ENCODE assay signal across 8 cellular contexts in the genomic region with DNA sequence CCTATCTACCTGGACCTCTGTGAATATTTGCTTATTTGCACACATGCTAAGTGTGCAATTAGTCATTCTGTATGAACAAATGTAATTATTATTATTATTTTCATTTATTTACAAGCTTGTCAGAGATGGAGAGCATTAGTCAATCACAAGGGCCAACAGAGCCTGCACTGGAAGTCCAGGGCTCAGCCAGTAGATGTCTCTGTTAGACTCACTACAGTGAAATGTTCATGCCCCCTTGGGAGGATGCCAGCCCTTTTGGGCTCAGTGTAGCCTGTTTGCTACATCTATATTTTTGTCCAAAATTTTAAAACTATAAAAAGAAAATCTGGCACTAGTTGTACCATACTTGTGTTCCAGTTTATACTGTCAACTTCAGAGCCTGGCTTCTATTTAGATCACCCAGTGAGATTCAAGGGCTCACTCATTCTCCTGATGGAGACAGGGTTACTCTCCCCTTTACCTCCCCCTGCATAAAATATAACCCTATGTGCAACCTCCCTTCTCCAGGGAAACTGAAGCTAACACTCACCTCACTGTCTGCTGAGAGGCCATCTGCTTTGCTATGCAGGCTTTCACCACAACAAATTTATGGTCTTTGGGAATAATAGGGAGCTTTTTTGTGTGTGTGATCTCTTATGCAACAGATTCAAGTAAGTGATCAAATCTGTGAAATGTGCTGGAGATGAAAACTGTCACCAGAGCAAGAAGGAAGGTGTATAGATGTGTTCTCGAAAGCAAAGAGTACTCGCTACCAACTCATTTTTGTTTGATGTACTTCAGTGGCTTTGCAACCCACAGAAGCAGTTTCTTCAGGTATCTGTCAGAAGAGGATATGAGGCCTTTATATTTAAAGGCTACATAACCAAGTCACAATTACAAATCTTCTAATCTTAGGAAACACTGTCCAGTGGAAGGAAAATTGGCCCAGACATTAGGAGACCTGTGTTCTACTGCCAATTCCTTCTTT.
DNase-seq lines count a peak whose midpoint lies in the region; ATAC-seq and TF ChIP-seq lines count a peak whose summit lies in the region.

No MANE protein-coding gene starts in this region.

- POLR2A ChIA-PET in AG04449 (lab: Yijun Ruan, JAX) (no interaction called here), SK-N-SH (lab: Yijun Ruan, JAX) (no interaction called here)

- ATAC-seq in HG02642 (IDR thresholded peaks at IDR 0.05; ENCODE audit: poor library complexity, unreplicated experiment), result no peak

- H3K4me1 ChIP-seq in SK-N-SH (ENCODE audit: control insufficient read depth in 1 of 2, insufficient read depth in 2 of 2, low read depth in 1 of 2, low read length in 1 of 2) (peaks cover 0 to 3% of the 10 kb centered on the region in 2 experiments; a peak in 2 of 4 replicates), trophoblast cell (ENCODE audit: control insufficient read depth in 1 of 2, insufficient read depth in 2 of 2, low read length in 2 of 2) (peaks cover 2% of the 10 kb centered on the region in 2 experiments)

- no peak overlapping the region for H3K23ac ChIP-seq in trophoblast cell (ENCODE audit: low read length)

- H2BK120ac ChIP-seq in trophoblast cell (ENCODE audit: insufficient read depth, low read length, poor library complexity), result no peak overlapping the region

- H3K27ac ChIP-seq in SK-N-SH (ENCODE audit: low read depth in 2 of 2, low read length in 1 of 2), result no peak overlapping the region
- H3K27ac ChIP-seq in trophoblast cell (ENCODE audit: low read depth, low read length), result no peak overlapping the region

- CTCF ChIA-PET in AG04449 (lab: Yijun Ruan, JAX), result interaction anchor here (0.6 to 1.8 kb wide), 5 partner anchors 9 to 344 kb away, joined by 3 to 4 read pairs (median 3); no protein-coding TSS in a partner anchor
- CTCF ChIA-PET in SK-N-SH (lab: Yijun Ruan, JAX), result interaction anchor here (1.5 kb wide), 1 partner anchor 100 kb away, joined by 4 read pairs; a partner anchor contains a TSS

- in situ Hi-C loops in GM13976 (cut with MboI; ENCODE audit: low sequenced_read_pairs, unreplicated experiment), result no loop called here

- no peak overlapping the region for H3K4ac ChIP-seq in trophoblast cell (ENCODE audit: low read depth, low read length)

- no peaks in the 10 kb centered on the region for H3K79me1 ChIP-seq in trophoblast cell (ENCODE audit: low read length)

- WGBS in SK-N-SH (ENCODE audit: low lambda C conversion rate), result 83% methylated on average over 2 of the region's 2 CpGs
- WGBS in trophoblast cell (ENCODE audit: extremely low coverage, insufficient coverage, insufficient read length), result no CpG with 5 or more reads among the region's 2 CpGs

- H3K4me3 ChIP-seq in AG04449 (ENCODE audit: low read depth, low read length) (no peak overlapping the region), SK-N-SH (ENCODE audit: low read depth in 2 of 2, low read length in 1 of 2) (no peak overlapping the region), trophoblast cell (ENCODE audit: low read depth, low read length) (no peak overlapping the region)

- TF ChIP-seq EP300 in SK-N-SH (IDR thresholded peaks at IDR 0.05; ENCODE audit: borderline replicate concordance in 1 of 2, low read depth in 1 of 2, low read length in 1 of 2), result no peak

- no peak overlapping the region for H3K14ac ChIP-seq in trophoblast cell (ENCODE audit: low read length)

- peak; percentile 72 for TF ChIP-seq RAD21 in SK-N-SH (IDR thresholded peaks at IDR 0.05; ENCODE audit: low read length)

- H3K9me3 ChIP-seq in SK-N-SH, result no peaks in the 10 kb centered on the region
- H3K9me3 ChIP-seq in trophoblast cell (ENCODE audit: insufficient read depth, low read depth, low read length), result peaks cover 1% of the 10 kb centered on the region

- H3K79me2 ChIP-seq in SK-N-SH (ENCODE audit: insufficient read depth), result no peaks in the 10 kb centered on the region
- no peaks in the 10 kb centered on the region for H3K79me2 ChIP-seq in trophoblast cell (ENCODE audit: control insufficient read depth, insufficient read depth, low read length, poor library complexity)

- TF ChIP-seq CTCF in AG04449 (IDR thresholded peaks at IDR 0.05; ENCODE audit: insufficient read depth, low read length, missing control alignments) (peak; percentile 44), GM13976 (IDR thresholded peaks at IDR 0.05; ENCODE audit: borderline replicate concordance, control extremely low read depth, extremely low read depth, insufficient read depth, missing control alignments) (peak; percentile 22), SK-N-SH (IDR thresholded peaks at IDR 0.05) (peak; percentile 35)

- H2AFZ ChIP-seq in SK-N-SH (ENCODE audit: low read depth), result no peak overlapping the region
- H2AFZ ChIP-seq in trophoblast cell (ENCODE audit: insufficient read depth, low read length, poor library complexity), result no peak overlapping the region

- H3K9me2 ChIP-seq in SK-N-SH, result no peaks in the 10 kb centered on the region

- H4K8ac ChIP-seq in trophoblast cell (ENCODE audit: low read depth, low read length), result no peak overlapping the region

- no peak for DNase-seq in AG04449 (ENCODE audit: low read depth, low spot score)
- DNase-seq in GM13976 (ENCODE audit: low spot score), result no peak
- peak; percentile 18 for DNase-seq in SK-N-SH
- peak; percentile 35 for DNase-seq in fibroblast of the conjunctiva (ENCODE audit: low read depth)
- DNase-seq in renal cortical epithelial cell (ENCODE audit: low read depth), result peak; percentile 21
- DNase-seq in trophoblast cell, result no peak
- DNase-seq in NCI-H524 treated with DMSO at 0.1 percent for 48 hours (lab: John Stamatoyannopoulos, UW), result no peak

- no peak overlapping the region for H3K18ac ChIP-seq in trophoblast cell (ENCODE audit: low read length)

- no peak overlapping the region for H2BK5ac ChIP-seq in trophoblast cell (ENCODE audit: low read depth, low read length, poor library complexity)

- no peak overlapping the region for H2AK5ac ChIP-seq in trophoblast cell (ENCODE audit: low read length)

- H3K4me2 ChIP-seq in SK-N-SH, result no peak overlapping the region
- H3K4me2 ChIP-seq in trophoblast cell (ENCODE audit: low read length), result no peak overlapping the region

- no peak overlapping the region for H2BK12ac ChIP-seq in trophoblast cell (ENCODE audit: low read length)

- no peaks in the 10 kb centered on the region for H4K20me1 ChIP-seq in SK-N-SH (ENCODE audit: insufficient read depth)

- H3K27me3 ChIP-seq in SK-N-SH (ENCODE audit: insufficient read depth) (no peaks in the 10 kb centered on the region), trophoblast cell (ENCODE audit: insufficient read depth, low read length) (no peaks in the 10 kb centered on the region)

- no peak overlapping the region for H4K12ac ChIP-seq in trophoblast cell (ENCODE audit: low read depth, low read length)

- H3F3A ChIP-seq in SK-N-SH (replicated peaks; ENCODE audit: insufficient read depth), result no peaks in the 10 kb centered on the region

- H3K9ac ChIP-seq in SK-N-SH (no peak overlapping the region), trophoblast cell (ENCODE audit: low read length) (no peak overlapping the region)

- H4K91ac ChIP-seq in trophoblast cell (ENCODE audit: low read depth, low read length), result no peak overlapping the region

- no peaks in the 10 kb centered on the region for H3K36me3 ChIP-seq in SK-N-SH (replicated peaks in 1 of 2; ENCODE audit: control insufficient read depth in 1 of 2, insufficient read depth in 2 of 2, low read length in 1 of 2)
- no peaks in the 10 kb centered on the region for H3K36me3 ChIP-seq in trophoblast cell (ENCODE audit: control insufficient read depth in 1 of 2, insufficient read depth in 2 of 2, low read length in 2 of 2)

TF ChIP-seq in SK-N-SH, 30 proteins besides CTCF, POLR2A, EP300 and RAD21:
- TF ChIP-seq SMC3 (IDR thresholded peaks at IDR 0.05; ENCODE audit: low read depth, low read length), result peak; percentile 33; the same call in 1 of the 2 replicates
- TF ChIP-seq, protein P1, sequence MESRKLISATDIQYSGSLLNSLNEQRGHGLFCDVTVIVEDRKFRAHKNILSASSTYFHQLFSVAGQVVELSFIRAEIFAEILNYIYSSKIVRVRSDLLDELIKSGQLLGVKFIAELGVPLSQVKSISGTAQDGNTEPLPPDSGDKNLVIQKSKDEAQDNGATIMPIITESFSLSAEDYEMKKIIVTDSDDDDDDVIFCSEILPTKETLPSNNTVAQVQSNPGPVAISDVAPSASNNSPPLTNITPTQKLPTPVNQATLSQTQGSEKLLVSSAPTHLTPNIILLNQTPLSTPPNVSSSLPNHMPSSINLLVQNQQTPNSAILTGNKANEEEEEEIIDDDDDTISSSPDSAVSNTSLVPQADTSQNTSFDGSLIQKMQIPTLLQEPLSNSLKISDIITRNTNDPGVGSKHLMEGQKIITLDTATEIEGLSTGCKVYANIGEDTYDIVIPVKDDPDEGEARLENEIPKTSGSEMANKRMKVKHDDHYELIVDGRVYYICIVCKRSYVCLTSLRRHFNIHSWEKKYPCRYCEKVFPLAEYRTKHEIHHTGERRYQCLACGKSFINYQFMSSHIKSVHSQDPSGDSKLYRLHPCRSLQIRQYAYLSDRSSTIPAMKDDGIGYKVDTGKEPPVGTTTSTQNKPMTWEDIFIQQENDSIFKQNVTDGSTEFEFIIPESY (IDR thresholded peaks at IDR 0.05; ENCODE audit: borderline replicate concordance, low read depth), result no peak
- 0 out of 2 replicates have a peak, but pooled peaks have one; percentile 11 for TF ChIP-seq NFIC (IDR thresholded peaks at IDR 0.05; ENCODE audit: borderline replicate concordance)

Comparison
In these comparisons a context has a peak if more than half of its experiments do, and no peak if none do; other contexts are left out.
1. DNase-seq: peak in SK-N-SH (single experiment), fibroblast of the conjunctiva (single experiment) and renal cortical epithelial cell (single experiment); none in AG04449 (single experiment), GM13976 (single experiment), trophoblast cell (0 of 2) and NCI-H524 treated with DMSO at 0.1 percent for 48 hours (single experiment).
2. Peak in every context shown above with its lines, with median percentiles within 50 percentile points of each other: CTCF ChIP-seq.